In the genomic region with DNA sequence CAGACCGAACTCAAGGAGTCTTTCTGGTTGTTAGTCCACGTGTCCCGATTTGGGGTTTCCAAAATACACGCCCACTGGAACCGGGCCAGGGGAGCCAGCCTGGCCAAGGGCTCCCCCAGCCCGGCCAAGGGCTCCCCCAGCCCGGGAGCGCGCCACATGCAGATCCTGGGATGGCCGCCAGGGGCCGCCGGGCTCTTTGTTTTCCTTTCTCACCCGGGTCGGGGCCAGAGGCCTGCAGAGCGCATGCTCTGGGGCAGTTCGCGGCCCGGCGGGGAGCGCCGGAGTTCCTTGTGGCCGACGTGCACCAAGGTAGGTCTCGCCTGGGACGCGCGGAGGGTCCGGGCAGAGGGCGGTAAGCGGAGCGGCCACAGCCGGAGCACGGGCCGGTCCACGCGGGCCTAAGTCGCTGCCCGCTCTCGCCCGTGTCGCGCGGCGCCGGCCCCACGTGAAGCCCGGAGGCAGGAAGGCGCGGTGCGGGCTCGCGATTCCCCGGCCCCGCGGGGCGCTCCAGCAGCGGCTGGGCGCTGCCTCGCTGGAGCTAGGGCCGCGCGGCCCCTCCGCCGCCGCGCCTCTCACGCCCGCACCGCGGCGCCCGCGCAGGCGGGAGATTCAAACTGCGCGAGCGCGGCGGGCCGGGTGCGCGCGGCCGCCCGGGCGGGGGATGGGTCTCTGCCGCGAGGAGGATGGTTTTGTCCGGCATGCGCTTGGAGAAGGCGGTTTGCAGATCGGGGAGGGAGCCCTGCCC, we compare ENCODE assay signal across 1 cellular context.
TF ChIP-seq lines count a peak whose summit lies in the region.

No MANE protein-coding gene starts in this region.

TF ChIP-seq in WTC11, 78 proteins besides CTCF, POLR2A, EP300 and RAD21 (continued from another document and continues in another):
- TF ChIP-seq PREB (CRISPR knock-in tag; IDR thresholded peaks at IDR 0.05; ENCODE audit: borderline replicate concordance) = no peak
- TF ChIP-seq, protein P1, sequence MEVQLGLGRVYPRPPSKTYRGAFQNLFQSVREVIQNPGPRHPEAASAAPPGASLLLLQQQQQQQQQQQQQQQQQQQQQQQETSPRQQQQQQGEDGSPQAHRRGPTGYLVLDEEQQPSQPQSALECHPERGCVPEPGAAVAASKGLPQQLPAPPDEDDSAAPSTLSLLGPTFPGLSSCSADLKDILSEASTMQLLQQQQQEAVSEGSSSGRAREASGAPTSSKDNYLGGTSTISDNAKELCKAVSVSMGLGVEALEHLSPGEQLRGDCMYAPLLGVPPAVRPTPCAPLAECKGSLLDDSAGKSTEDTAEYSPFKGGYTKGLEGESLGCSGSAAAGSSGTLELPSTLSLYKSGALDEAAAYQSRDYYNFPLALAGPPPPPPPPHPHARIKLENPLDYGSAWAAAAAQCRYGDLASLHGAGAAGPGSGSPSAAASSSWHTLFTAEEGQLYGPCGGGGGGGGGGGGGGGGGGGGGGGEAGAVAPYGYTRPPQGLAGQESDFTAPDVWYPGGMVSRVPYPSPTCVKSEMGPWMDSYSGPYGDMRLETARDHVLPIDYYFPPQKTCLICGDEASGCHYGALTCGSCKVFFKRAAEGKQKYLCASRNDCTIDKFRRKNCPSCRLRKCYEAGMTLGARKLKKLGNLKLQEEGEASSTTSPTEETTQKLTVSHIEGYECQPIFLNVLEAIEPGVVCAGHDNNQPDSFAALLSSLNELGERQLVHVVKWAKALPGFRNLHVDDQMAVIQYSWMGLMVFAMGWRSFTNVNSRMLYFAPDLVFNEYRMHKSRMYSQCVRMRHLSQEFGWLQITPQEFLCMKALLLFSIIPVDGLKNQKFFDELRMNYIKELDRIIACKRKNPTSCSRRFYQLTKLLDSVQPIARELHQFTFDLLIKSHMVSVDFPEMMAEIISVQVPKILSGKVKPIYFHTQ (CRISPR knock-in tag; IDR thresholded peaks at IDR 0.05) = no peak
- no peak for TF ChIP-seq NFE2L1 (CRISPR knock-in tag; IDR thresholded peaks at IDR 0.05)
- peak; percentile 59; the same call in 1 of the 2 replicates for TF ChIP-seq ELF4 (CRISPR knock-in tag; IDR thresholded peaks at IDR 0.05; ENCODE audit: low read depth)
- TF ChIP-seq NFYB (CRISPR knock-in tag; conservative IDR thresholded peaks at IDR 0.05; ENCODE audit: low read depth) = no peak
- no peak for TF ChIP-seq OVOL2 (CRISPR knock-in tag; IDR thresholded peaks at IDR 0.05; ENCODE audit: borderline replicate concordance)
- TF ChIP-seq ZNF263 (CRISPR knock-in tag; IDR thresholded peaks at IDR 0.05; ENCODE audit: low read depth) = no peak
- TF ChIP-seq, protein P2, sequence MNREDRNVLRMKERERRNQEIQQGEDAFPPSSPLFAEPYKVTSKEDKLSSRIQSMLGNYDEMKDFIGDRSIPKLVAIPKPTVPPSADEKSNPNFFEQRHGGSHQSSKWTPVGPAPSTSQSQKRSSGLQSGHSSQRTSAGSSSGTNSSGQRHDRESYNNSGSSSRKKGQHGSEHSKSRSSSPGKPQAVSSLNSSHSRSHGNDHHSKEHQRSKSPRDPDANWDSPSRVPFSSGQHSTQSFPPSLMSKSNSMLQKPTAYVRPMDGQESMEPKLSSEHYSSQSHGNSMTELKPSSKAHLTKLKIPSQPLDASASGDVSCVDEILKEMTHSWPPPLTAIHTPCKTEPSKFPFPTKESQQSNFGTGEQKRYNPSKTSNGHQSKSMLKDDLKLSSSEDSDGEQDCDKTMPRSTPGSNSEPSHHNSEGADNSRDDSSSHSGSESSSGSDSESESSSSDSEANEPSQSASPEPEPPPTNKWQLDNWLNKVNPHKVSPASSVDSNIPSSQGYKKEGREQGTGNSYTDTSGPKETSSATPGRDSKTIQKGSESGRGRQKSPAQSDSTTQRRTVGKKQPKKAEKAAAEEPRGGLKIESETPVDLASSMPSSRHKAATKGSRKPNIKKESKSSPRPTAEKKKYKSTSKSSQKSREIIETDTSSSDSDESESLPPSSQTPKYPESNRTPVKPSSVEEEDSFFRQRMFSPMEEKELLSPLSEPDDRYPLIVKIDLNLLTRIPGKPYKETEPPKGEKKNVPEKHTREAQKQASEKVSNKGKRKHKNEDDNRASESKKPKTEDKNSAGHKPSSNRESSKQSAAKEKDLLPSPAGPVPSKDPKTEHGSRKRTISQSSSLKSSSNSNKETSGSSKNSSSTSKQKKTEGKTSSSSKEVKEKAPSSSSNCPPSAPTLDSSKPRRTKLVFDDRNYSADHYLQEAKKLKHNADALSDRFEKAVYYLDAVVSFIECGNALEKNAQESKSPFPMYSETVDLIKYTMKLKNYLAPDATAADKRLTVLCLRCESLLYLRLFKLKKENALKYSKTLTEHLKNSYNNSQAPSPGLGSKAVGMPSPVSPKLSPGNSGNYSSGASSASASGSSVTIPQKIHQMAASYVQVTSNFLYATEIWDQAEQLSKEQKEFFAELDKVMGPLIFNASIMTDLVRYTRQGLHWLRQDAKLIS (CRISPR knock-in tag; IDR thresholded peaks at IDR 0.05; ENCODE audit: borderline replicate concordance) = 0 out of 2 replicates have a peak, but pooled peaks have one; percentile 21
- TF ChIP-seq TP53 (CRISPR knock-in tag; IDR thresholded peaks at IDR 0.05) = peak; percentile 63; the same call in 1 of the 2 replicates
- peak; percentile 42; the same call in 1 of the 2 replicates for TF ChIP-seq HMGXB4 (CRISPR knock-in tag; IDR thresholded peaks at IDR 0.05)
- TF ChIP-seq SMAD3 (CRISPR knock-in tag; IDR thresholded peaks at IDR 0.05; ENCODE audit: borderline replicate concordance) = peak; percentile 14; the same call in 1 of the 2 replicates
- TF ChIP-seq, protein P3, sequence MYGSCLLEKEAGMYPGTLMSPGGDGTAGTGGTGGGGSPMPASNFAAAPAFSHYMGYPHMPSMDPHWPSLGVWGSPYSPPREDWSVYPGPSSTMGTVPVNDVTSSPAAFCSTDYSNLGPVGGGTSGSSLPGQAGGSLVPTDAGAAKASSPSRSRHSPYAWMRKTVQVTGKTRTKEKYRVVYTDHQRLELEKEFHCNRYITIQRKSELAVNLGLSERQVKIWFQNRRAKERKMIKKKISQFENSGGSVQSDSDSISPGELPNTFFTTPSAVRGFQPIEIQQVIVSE (CRISPR knock-in tag; IDR thresholded peaks at IDR 0.05; ENCODE audit: borderline replicate concordance) = no peak
- no peak for TF ChIP-seq FOXJ3 (CRISPR knock-in tag; IDR thresholded peaks at IDR 0.05; ENCODE audit: borderline replicate concordance)
- TF ChIP-seq JAZF1 (CRISPR knock-in tag; IDR thresholded peaks at IDR 0.05) = no peak
- peak; percentile 48; the same call in 1 of the 2 replicates for TF ChIP-seq CBFB (CRISPR knock-in tag; IDR thresholded peaks at IDR 0.05; ENCODE audit: low read depth)
- peak; percentile 55 for TF ChIP-seq PRRX2 (CRISPR knock-in tag; IDR thresholded peaks at IDR 0.05)
- peak; percentile 74; the same call in 1 of the 2 replicates for TF ChIP-seq E2F4 (CRISPR knock-in tag; IDR thresholded peaks at IDR 0.05; ENCODE audit: borderline replicate concordance, low read depth)
- peak; percentile 22; the same call in 1 of the 2 replicates for TF ChIP-seq ZNF423 (CRISPR knock-in tag; IDR thresholded peaks at IDR 0.05)
- TF ChIP-seq GTF2I (CRISPR knock-in tag; conservative IDR thresholded peaks at IDR 0.05) = no peak
- TF ChIP-seq, protein P4, sequence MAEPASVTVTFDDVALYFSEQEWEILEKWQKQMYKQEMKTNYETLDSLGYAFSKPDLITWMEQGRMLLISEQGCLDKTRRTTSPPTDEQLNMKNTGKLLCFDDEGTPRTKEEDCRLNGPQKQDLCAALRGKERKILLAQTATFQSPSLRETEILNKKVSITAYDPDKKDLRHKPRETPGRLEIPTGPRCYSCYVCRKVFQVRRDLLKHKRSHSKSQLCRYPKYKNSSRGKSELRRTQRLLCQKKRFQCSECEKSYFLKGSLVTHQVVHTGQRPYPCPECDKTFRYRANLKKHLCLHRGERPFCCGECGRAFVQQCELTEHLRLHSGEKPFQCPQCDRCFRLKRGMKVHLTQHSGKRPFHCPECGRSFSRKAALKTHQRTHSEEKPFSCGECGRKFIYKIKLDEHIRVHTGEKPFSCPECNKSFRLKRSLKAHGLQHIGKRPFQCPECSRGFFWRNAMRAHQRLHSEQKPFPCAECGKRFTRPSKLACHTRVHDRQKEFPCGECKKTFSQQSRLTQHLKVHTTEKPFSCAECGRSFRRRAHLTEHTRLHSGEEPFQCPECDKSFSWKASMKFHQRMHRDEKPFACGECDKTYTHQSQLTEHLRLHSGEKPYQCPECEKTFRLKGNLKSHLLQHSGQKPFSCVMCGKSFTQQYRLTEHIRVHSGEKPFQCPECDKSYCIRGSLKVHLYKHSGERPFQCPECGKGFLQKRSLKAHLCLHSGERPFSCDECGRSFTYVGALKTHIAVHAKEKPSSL (CRISPR knock-in tag; conservative IDR thresholded peaks at IDR 0.05) = no peak
- TF ChIP-seq, protein P5, sequence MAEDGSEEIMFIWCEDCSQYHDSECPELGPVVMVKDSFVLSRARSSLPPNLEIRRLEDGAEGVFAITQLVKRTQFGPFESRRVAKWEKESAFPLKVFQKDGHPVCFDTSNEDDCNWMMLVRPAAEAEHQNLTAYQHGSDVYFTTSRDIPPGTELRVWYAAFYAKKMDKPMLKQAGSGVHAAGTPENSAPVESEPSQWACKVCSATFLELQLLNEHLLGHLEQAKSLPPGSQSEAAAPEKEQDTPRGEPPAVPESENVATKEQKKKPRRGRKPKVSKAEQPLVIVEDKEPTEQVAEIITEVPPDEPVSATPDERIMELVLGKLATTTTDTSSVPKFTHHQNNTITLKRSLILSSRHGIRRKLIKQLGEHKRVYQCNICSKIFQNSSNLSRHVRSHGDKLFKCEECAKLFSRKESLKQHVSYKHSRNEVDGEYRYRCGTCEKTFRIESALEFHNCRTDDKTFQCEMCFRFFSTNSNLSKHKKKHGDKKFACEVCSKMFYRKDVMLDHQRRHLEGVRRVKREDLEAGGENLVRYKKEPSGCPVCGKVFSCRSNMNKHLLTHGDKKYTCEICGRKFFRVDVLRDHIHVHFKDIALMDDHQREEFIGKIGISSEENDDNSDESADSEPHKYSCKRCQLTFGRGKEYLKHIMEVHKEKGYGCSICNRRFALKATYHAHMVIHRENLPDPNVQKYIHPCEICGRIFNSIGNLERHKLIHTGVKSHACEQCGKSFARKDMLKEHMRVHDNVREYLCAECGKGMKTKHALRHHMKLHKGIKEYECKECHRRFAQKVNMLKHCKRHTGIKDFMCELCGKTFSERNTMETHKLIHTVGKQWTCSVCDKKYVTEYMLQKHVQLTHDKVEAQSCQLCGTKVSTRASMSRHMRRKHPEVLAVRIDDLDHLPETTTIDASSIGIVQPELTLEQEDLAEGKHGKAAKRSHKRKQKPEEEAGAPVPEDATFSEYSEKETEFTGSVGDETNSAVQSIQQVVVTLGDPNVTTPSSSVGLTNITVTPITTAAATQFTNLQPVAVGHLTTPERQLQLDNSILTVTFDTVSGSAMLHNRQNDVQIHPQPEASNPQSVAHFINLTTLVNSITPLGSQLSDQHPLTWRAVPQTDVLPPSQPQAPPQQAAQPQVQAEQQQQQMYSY (CRISPR knock-in tag; IDR thresholded peaks at IDR 0.05) = 0 out of 2 replicates have a peak, but pooled peaks have one; percentile 5
- TF ChIP-seq NR3C1 (CRISPR knock-in tag; conservative IDR thresholded peaks at IDR 0.05; ENCODE audit: low read depth) = no peak
- peak; percentile 72; the same call in 1 of the 2 replicates for TF ChIP-seq ZNF219 (CRISPR knock-in tag; IDR thresholded peaks at IDR 0.05; ENCODE audit: borderline replicate concordance)
- no peak for TF ChIP-seq TEAD1 (CRISPR knock-in tag; IDR thresholded peaks at IDR 0.05)
- TF ChIP-seq FOXK1 (CRISPR knock-in tag; IDR thresholded peaks at IDR 0.05) = peak; percentile 64
- no peak for TF ChIP-seq RORB (CRISPR knock-in tag; IDR thresholded peaks at IDR 0.05)
- TF ChIP-seq MLX (CRISPR knock-in tag; IDR thresholded peaks at IDR 0.05) = no peak
- TF ChIP-seq ZNF232 (CRISPR knock-in tag; IDR thresholded peaks at IDR 0.05) = no peak
- TF ChIP-seq, protein P6, sequence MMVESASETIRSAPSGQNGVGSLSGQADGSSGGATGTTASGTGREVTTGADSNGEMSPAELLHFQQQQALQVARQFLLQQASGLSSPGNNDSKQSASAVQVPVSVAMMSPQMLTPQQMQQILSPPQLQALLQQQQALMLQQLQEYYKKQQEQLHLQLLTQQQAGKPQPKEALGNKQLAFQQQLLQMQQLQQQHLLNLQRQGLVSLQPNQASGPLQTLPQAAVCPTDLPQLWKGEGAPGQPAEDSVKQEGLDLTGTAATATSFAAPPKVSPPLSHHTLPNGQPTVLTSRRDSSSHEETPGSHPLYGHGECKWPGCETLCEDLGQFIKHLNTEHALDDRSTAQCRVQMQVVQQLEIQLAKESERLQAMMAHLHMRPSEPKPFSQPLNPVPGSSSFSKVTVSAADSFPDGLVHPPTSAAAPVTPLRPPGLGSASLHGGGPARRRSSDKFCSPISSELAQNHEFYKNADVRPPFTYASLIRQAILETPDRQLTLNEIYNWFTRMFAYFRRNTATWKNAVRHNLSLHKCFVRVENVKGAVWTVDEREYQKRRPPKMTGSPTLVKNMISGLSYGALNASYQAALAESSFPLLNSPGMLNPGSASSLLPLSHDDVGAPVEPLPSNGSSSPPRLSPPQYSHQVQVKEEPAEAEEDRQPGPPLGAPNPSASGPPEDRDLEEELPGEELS (CRISPR knock-in tag; IDR thresholded peaks at IDR 0.05) = peak; percentile 50; the same call in 1 of the 2 replicates
- TF ChIP-seq TCF7 (CRISPR knock-in tag; IDR thresholded peaks at IDR 0.05; ENCODE audit: low read depth) = no peak
- TF ChIP-seq CREB1 (CRISPR knock-in tag; IDR thresholded peaks at IDR 0.05) = no peak
